Comparison of ENCODE assay signal across 11 cellular contexts in the genomic region with DNA sequence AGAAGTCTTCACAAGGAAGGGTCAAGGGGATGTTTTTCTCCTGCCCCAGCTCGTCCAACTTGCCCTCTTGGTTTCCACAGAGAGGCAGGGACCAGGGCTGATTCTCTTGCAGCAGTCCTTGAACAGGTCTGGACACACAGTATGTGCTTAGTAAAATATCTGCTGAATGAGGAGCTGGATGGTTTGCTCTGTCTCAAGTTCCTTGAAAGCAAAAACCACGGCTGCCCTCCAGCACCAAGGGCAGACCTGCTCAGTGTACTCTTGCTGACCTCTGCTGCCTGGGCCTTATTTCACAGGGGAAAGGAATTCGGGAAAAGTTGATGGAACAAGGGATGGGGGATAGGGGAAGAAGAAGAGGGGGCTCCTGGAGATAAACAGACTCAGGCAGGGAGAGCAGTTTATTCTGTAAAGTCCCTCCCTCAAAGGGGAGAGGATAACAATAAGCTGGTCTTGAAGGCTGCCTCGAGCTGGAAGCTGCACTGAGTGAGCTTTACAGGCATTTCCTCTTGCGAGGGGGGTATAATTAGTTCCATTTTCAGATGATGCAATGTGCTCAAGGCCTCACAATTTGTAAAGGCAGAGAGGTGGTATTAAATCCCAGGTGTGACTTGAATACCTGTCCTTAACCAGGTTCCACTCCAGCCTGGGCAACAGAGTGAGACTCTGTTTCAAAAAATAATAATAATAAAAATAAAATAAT. TPM values are rescaled to one million over a fixed set of nuclear protein-coding genes. Genes with fewer than 3 reads are reported as not detected.
DNase-seq lines count a peak whose midpoint lies in the region; ATAC-seq and TF ChIP-seq lines count a peak whose summit lies in the region.
"Had no signal": no experiment of that assay in that cellular context is flagged by ENCODE, and none has a peak within 500 bp of the region (broad histone marks: within the 10 kb centered on the region; RNA-seq: fewer than 3 reads in every experiment).

No MANE protein-coding gene starts in this region.

- H3K36me3 ChIP-seq in Loucy (ENCODE audit: insufficient read depth, low read length), result no peaks in the 10 kb centered on the region
- no peaks in the 10 kb centered on the region for H3K36me3 ChIP-seq in neural progenitor cell

- H2AFZ ChIP-seq in Loucy (ENCODE audit: low read length) (no peak overlapping the region), neural progenitor cell (replicated peaks) (no peak overlapping the region)

- no peaks in the 10 kb centered on the region for H3K9me2 ChIP-seq in Loucy (replicated peaks; ENCODE audit: low read depth, low read length)

- no peak overlapping the region for H3K27ac ChIP-seq in neural progenitor cell

- ATAC-seq in activated CD8-positive, alpha-beta T cell treated with anti-CD3 and anti-CD28 coated beads, Interleukin-2, amount 10 ng/mL, durations not matched to agents 7 days and 5 days, result peak; percentile 52
- ATAC-seq in HG02588 (IDR thresholded peaks at IDR 0.05; ENCODE audit: unreplicated experiment) (no peak), GM19397 (IDR thresholded peaks at IDR 0.05; ENCODE audit: unreplicated experiment) (no peak)

- H3K36me3 Mint-ChIP-seq in activated CD8-positive, alpha-beta T cell treated with anti-CD3 and anti-CD28 coated beads, Interleukin-2, amount 10 ng/mL, durations not matched to agents 7 days and 5 days (ENCODE audit: low read depth), result peaks cover 65% of the 10 kb centered on the region
- H3K36me3 Mint-ChIP-seq in neural progenitor cell, result peaks cover 9% of the 10 kb centered on the region

- H3F3A ChIP-seq in Loucy (ENCODE audit: low read depth), result no peaks in the 10 kb centered on the region
- H3F3A ChIP-seq in neural progenitor cell (ENCODE audit: low read depth), result no peaks in the 10 kb centered on the region

- H3K27me3 ChIP-seq in Loucy (ENCODE audit: insufficient read depth, low read length, poor library complexity, severe bottlenecking) (no peaks in the 10 kb centered on the region), neural progenitor cell (no peaks in the 10 kb centered on the region)

- POLR2A ChIA-PET in activated CD8-positive, alpha-beta T cell treated with anti-CD3 and anti-CD28 coated beads, Interleukin-2, amount 10 ng/mL, durations not matched to agents 7 days and 5 days (lab: Charles Lee), result interaction anchor here (0.6 to 1.9 kb wide), 3 partner anchors 10 to 53 kb away, joined by 3 to 5 read pairs (median 3); no protein-coding TSS in a partner anchor

- H3K4me3 ChIP-seq in Loucy (ENCODE audit: low read length, poor library complexity, severe bottlenecking) (peak overlapping the region; percentile 11), neural progenitor cell (no peak overlapping the region)

- H3K4me2 ChIP-seq in Loucy (ENCODE audit: low read depth, low read length, poor library complexity, severe bottlenecking) (peak overlapping the region; percentile 59), neural progenitor cell (no peak overlapping the region)

- H3K79me2 ChIP-seq in Loucy (ENCODE audit: insufficient read depth, low read length) (peaks cover 53% of the 10 kb centered on the region), neural progenitor cell (ENCODE audit: low read depth) (peaks cover 4% of the 10 kb centered on the region)

- DNase-seq in SIG-M5 treated with dmso at 0.1 percent for 504 hours (lab: John Stamatoyannopoulos, UW; ENCODE audit: unreplicated experiment) (peak; percentile 71), SIG-M5 (lab: John Stamatoyannopoulos, UW) (no peak), neural progenitor cell (ENCODE audit: low spot score) (no peak), Ammon's horn (ENCODE audit: low spot score) (no peak)
- peak; percentile 33 for DNase-seq in activated CD8-positive, alpha-beta T cell treated with anti-CD3 and anti-CD28 coated beads, Interleukin-2, amount 10 ng/mL, durations not matched to agents 7 days and 5 days
- DNase-seq: erythroblast; NCI-H187 treated with DMSO at 0.1 percent for 48 hours; stimulated activated CD4-positive, alpha-beta T cell treated with anti-CD3 and anti-CD28 coated beads, Interleukin-2, amount 100 ng/mL, for 24 hours had no signal

- H3K4me1 ChIP-seq in Loucy (ENCODE audit: insufficient read depth, low read length, poor library complexity, severe bottlenecking), result peaks cover 33% of the 10 kb centered on the region
- H3K4me1 ChIP-seq in neural progenitor cell, result peaks cover 22% of the 10 kb centered on the region

- H3K27me3 Mint-ChIP-seq in activated CD8-positive, alpha-beta T cell treated with anti-CD3 and anti-CD28 coated beads, Interleukin-2, amount 10 ng/mL, durations not matched to agents 7 days and 5 days (ENCODE audit: low read depth), result no peaks in the 10 kb centered on the region
- no peaks in the 10 kb centered on the region for H3K27me3 Mint-ChIP-seq in neural progenitor cell (ENCODE audit: insufficient read depth, low read depth)

- peaks cover 90% of the 10 kb centered on the region for H3K4me1 Mint-ChIP-seq in activated CD8-positive, alpha-beta T cell treated with anti-CD3 and anti-CD28 coated beads, Interleukin-2, amount 10 ng/mL, durations not matched to agents 7 days and 5 days (ENCODE audit: low read depth)
- H3K4me1 Mint-ChIP-seq in neural progenitor cell, result peaks cover 26% of the 10 kb centered on the region

- H4K20me1 ChIP-seq in Loucy (ENCODE audit: insufficient read depth, low read length, poor library complexity, severe bottlenecking) (no peaks in the 10 kb centered on the region), neural progenitor cell (ENCODE audit: low read depth) (peaks cover 19% of the 10 kb centered on the region)

- H3K9me3 Mint-ChIP-seq in activated CD8-positive, alpha-beta T cell treated with anti-CD3 and anti-CD28 coated beads, Interleukin-2, amount 10 ng/mL, durations not matched to agents 7 days and 5 days (ENCODE audit: insufficient read depth), result no peaks in the 10 kb centered on the region
- H3K9me3 Mint-ChIP-seq in neural progenitor cell, result peaks cover 2% of the 10 kb centered on the region

- TF ChIP-seq CTCF in Loucy (conservative IDR thresholded peaks at IDR 0.05; ENCODE audit: low read length), result no peak
- TF ChIP-seq CTCF in neural progenitor cell (IDR thresholded peaks at IDR 0.05), result no peak

- CTCF ChIA-PET in activated CD8-positive, alpha-beta T cell treated with anti-CD3 and anti-CD28 coated beads, Interleukin-2, amount 10 ng/mL, durations not matched to agents 7 days and 5 days (lab: Charles Lee), result interaction anchor here (1.0 to 5.0 kb wide), 7 partner anchors 11 to 99 kb away, joined by 3 to 27 read pairs (median 3); a partner anchor contains a TSS

- H3K9ac ChIP-seq in Loucy (ENCODE audit: low read depth, low read length, poor library complexity, severe bottlenecking) (peak overlapping the region; percentile 23), neural progenitor cell (no peak overlapping the region)

- no peaks in the 10 kb centered on the region for H3K9me3 ChIP-seq in Loucy (ENCODE audit: insufficient read depth, low read depth, low read length)
- no peaks in the 10 kb centered on the region for H3K9me3 ChIP-seq in neural progenitor cell (ENCODE audit: low read depth)

- peak overlapping the region; percentile 86 for H3K27ac Mint-ChIP-seq in activated CD8-positive, alpha-beta T cell treated with anti-CD3 and anti-CD28 coated beads, Interleukin-2, amount 10 ng/mL, durations not matched to agents 7 days and 5 days
- peak overlapping the region; percentile 3 for H3K27ac Mint-ChIP-seq in neural progenitor cell

- H3K4me3 Mint-ChIP-seq in activated CD8-positive, alpha-beta T cell treated with anti-CD3 and anti-CD28 coated beads, Interleukin-2, amount 10 ng/mL, durations not matched to agents 7 days and 5 days, result peak overlapping the region; percentile 16
- no peak overlapping the region for H3K4me3 Mint-ChIP-seq in neural progenitor cell

RNA-seq across cellular contexts. Expression of a gene that starts 10.3 kb away (rescaled TPM):
- total RNA-seq in activated CD8-positive, alpha-beta T cell treated with anti-CD3 and anti-CD28 coated beads, Interleukin-2, amount 10 ng/mL, durations not matched to agents 7 days and 5 days, result 10 to 100 TPM; 12.0 TPM
- 5.7 and 7.3 TPM in 2 replicates for total RNA-seq in neural progenitor cell (ENCODE audit: low replicate concordance)

Comparison
In these comparisons a context has a peak if more than half of its experiments do, and no peak if none do; other contexts are left out.
1. DNase-seq: peak in SIG-M5 treated with dmso at 0.1 percent for 504 hours (single experiment) and activated CD8-positive, alpha-beta T cell treated with anti-CD3 and anti-CD28 coated beads, Interleukin-2, amount 10 ng/mL, durations not matched to agents 7 days and 5 days (single experiment); none in SIG-M5 (single experiment), neural progenitor cell (single experiment) and Ammon's horn (single experiment).